In genomic region chr1:109484519-109484975, GRCh38 we compare ENCODE assay signal across 8 cellular contexts. TPM values are rescaled to one million over a fixed set of nuclear protein-coding genes. Genes with fewer than 3 reads are reported as not detected.
A peak's percentile ranks its signal among the peaks of the same experiment; 100 is the strongest.
DNase-seq lines count a peak whose midpoint lies in the region; ATAC-seq and TF ChIP-seq lines count a peak whose summit lies in the region.

No MANE protein-coding gene starts in this region.

- no peak for ATAC-seq in stimulated activated naive B cell treated with anti-CD40 and anti-IgM and Interleukin-4, amounts not matched to agents 10 μg/mL and 1 μg/mL and 100 μg/mL, for 72 hours (replicated peaks)

- peak overlapping the region; percentile 79 for H3K27ac Mint-ChIP-seq in activated CD4-positive, alpha-beta memory T cell treated with anti-CD3 and anti-CD28 coated beads, Interleukin-2, amount 10 ng/mL, durations not matched to agents 7 days and 5 days
- H3K27ac Mint-ChIP-seq in stimulated activated naive B cell treated with anti-CD40 and anti-IgM and Interleukin-4, amounts not matched to agents 10 μg/mL and 1 μg/mL and 100 μg/mL, for 72 hours: peak overlapping the region; percentile 96

- DNase-seq in NCI-H146 (lab: John Stamatoyannopoulos, UW) (peak; percentile 59), NCI-H146 treated with DMSO at 0.1 percent for 48 hours (lab: John Stamatoyannopoulos, UW; ENCODE audit: unreplicated experiment) (no peak), hepatocyte (ENCODE audit: low spot score) (no peak), medulla oblongata (ENCODE audit: extremely low spot score) (no peak), iPS-NIHi11 (ENCODE audit: low spot score) (no peak)
- DNase-seq in activated CD4-positive, alpha-beta memory T cell treated with anti-CD3 and anti-CD28 coated beads, Interleukin-2, amount 10 ng/mL, durations not matched to agents 7 days and 5 days: no peak
- DNase-seq in stimulated activated naive B cell treated with anti-CD40 and anti-IgM and Interleukin-4, amounts not matched to agents 10 μg/mL and 1 μg/mL and 100 μg/mL, for 72 hours: no peak
- DNase-seq in stimulated activated naive CD4-positive, alpha-beta T cell (lab: John Stamatoyannopoulos, UW): no peak

- peak overlapping the region; percentile 96 for H3K4me3 ChIP-seq in hepatocyte

- H3K27ac ChIP-seq in hepatocyte: peak overlapping the region; percentile 99

- H3K4me2 ChIP-seq in hepatocyte: peak overlapping the region; percentile 98

- H3K9me3 ChIP-seq in hepatocyte (ENCODE audit: low read depth): no peaks in the 10 kb centered on the region

- H2AFZ ChIP-seq in hepatocyte: peak overlapping the region; percentile 94

- H3K79me2 ChIP-seq in hepatocyte: peaks cover 10% of the 10 kb centered on the region

- WGBS in hepatocyte (ENCODE audit: low lambda C conversion rate, missing lambda C conversion rate): 12% methylated on average over 15 of the region's 15 CpGs

- CTCF ChIA-PET in activated CD4-positive, alpha-beta memory T cell treated with anti-CD3 and anti-CD28 coated beads, Interleukin-2, amount 10 ng/mL, durations not matched to agents 7 days and 5 days (lab: Charles Lee): interaction anchor here (0.6 to 25.9 kb wide), 6 partner anchors 9 to 64 kb away, joined by 3 to 779 read pairs (median 4); partner anchors contain the start of genes CYB561D1, GNAI3 and GPR61

- H3K9me2 ChIP-seq in hepatocyte (replicated peaks; ENCODE audit: insufficient read depth): no peaks in the 10 kb centered on the region

- peaks cover 34% of the 10 kb centered on the region for H3K4me1 Mint-ChIP-seq in activated CD4-positive, alpha-beta memory T cell treated with anti-CD3 and anti-CD28 coated beads, Interleukin-2, amount 10 ng/mL, durations not matched to agents 7 days and 5 days
- H3K4me1 Mint-ChIP-seq in stimulated activated naive B cell treated with anti-CD40 and anti-IgM and Interleukin-4, amounts not matched to agents 10 μg/mL and 1 μg/mL and 100 μg/mL, for 72 hours: peaks cover 15 to 27% of the 10 kb centered on the region in 2 donors

- H3K27me3 ChIP-seq in hepatocyte: peaks cover 16% of the 10 kb centered on the region

- H3K4me3 Mint-ChIP-seq in activated CD4-positive, alpha-beta memory T cell treated with anti-CD3 and anti-CD28 coated beads, Interleukin-2, amount 10 ng/mL, durations not matched to agents 7 days and 5 days: peak overlapping the region; percentile 93
- H3K4me3 Mint-ChIP-seq in stimulated activated naive B cell treated with anti-CD40 and anti-IgM and Interleukin-4, amounts not matched to agents 10 μg/mL and 1 μg/mL and 100 μg/mL, for 72 hours: peak overlapping the region; percentile 97 to 99

- peaks cover 15% of the 10 kb centered on the region for H3K4me1 ChIP-seq in hepatocyte (ENCODE audit: insufficient read depth)

- H4K20me1 ChIP-seq in hepatocyte (ENCODE audit: insufficient read depth, poor library complexity, severe bottlenecking): no peaks in the 10 kb centered on the region

- H3K27me3 Mint-ChIP-seq in activated CD4-positive, alpha-beta memory T cell treated with anti-CD3 and anti-CD28 coated beads, Interleukin-2, amount 10 ng/mL, durations not matched to agents 7 days and 5 days: peaks cover 11% of the 10 kb centered on the region
- peaks cover 16 to 17% of the 10 kb centered on the region in 2 donors for H3K27me3 Mint-ChIP-seq in stimulated activated naive B cell treated with anti-CD40 and anti-IgM and Interleukin-4, amounts not matched to agents 10 μg/mL and 1 μg/mL and 100 μg/mL, for 72 hours

- H3K9me3 Mint-ChIP-seq in activated CD4-positive, alpha-beta memory T cell treated with anti-CD3 and anti-CD28 coated beads, Interleukin-2, amount 10 ng/mL, durations not matched to agents 7 days and 5 days: no peaks in the 10 kb centered on the region
- no peaks in the 10 kb centered on the region for H3K9me3 Mint-ChIP-seq in stimulated activated naive B cell treated with anti-CD40 and anti-IgM and Interleukin-4, amounts not matched to agents 10 μg/mL and 1 μg/mL and 100 μg/mL, for 72 hours

- POLR2A ChIA-PET in activated CD4-positive, alpha-beta memory T cell treated with anti-CD3 and anti-CD28 coated beads, Interleukin-2, amount 10 ng/mL, durations not matched to agents 7 days and 5 days (lab: Charles Lee): interaction anchor here (0.6 to 6.4 kb wide), 16 partner anchors 10 to 550 kb away, joined by 3 to 78 read pairs (median 6); partner anchors contain the start of genes AMIGO1, AMPD2, CELSR2 and CYB561D1

- peaks cover 2% of the 10 kb centered on the region for H3K36me3 Mint-ChIP-seq in activated CD4-positive, alpha-beta memory T cell treated with anti-CD3 and anti-CD28 coated beads, Interleukin-2, amount 10 ng/mL, durations not matched to agents 7 days and 5 days (ENCODE audit: low read depth)
- H3K36me3 Mint-ChIP-seq in stimulated activated naive B cell treated with anti-CD40 and anti-IgM and Interleukin-4, amounts not matched to agents 10 μg/mL and 1 μg/mL and 100 μg/mL, for 72 hours: peaks cover 16 to 30% of the 10 kb centered on the region in 2 donors

- no peak for TF ChIP-seq CTCF in hepatocyte (IDR thresholded peaks at IDR 0.05; ENCODE audit: poor library complexity)

- H3K36me3 ChIP-seq in hepatocyte (replicated peaks; ENCODE audit: insufficient read depth, low read depth): no peaks in the 10 kb centered on the region

RNA-seq across cellular contexts. Expression of gene ATXN7L2, which starts 0.8 kb away (rescaled TPM):
- 1 to 10 TPM; 7.0 to 7.6 TPM for total RNA-seq in activated CD4-positive, alpha-beta memory T cell treated with anti-CD3 and anti-CD28 coated beads, Interleukin-2, amount 10 ng/mL, durations not matched to agents 7 days and 5 days
- 5.1 and 6.6 TPM in 2 replicates for total RNA-seq in hepatocyte
- polyA plus RNA-seq in hepatocyte: 5.3 and 9.3 TPM in 2 replicates

RNA-seq across cellular contexts. Expression of gene CYB561D1, which starts 9.3 kb away (rescaled TPM):
- 10 to 100 TPM; 19.5 to 21.4 TPM for total RNA-seq in activated CD4-positive, alpha-beta memory T cell treated with anti-CD3 and anti-CD28 coated beads, Interleukin-2, amount 10 ng/mL, durations not matched to agents 7 days and 5 days
- 6.0 and 6.5 TPM in 2 replicates for total RNA-seq in hepatocyte
- polyA plus RNA-seq in hepatocyte: 4.8 and 5.2 TPM in 2 replicates

RNA-seq across cellular contexts. Expression of gene SYPL2, which starts 18.2 kb away (rescaled TPM):
- total RNA-seq in activated CD4-positive, alpha-beta memory T cell treated with anti-CD3 and anti-CD28 coated beads, Interleukin-2, amount 10 ng/mL, durations not matched to agents 7 days and 5 days: not detected
- 2.0 and 2.1 TPM in 2 replicates for total RNA-seq in hepatocyte
- 3.0 TPM in 2 replicates for polyA plus RNA-seq in hepatocyte

RNA-seq across cellular contexts. Expression of gene AMIGO1, which starts 25.0 kb away (rescaled TPM):
- total RNA-seq in activated CD4-positive, alpha-beta memory T cell treated with anti-CD3 and anti-CD28 coated beads, Interleukin-2, amount 10 ng/mL, durations not matched to agents 7 days and 5 days: 1 to 10 TPM; 1.2 to 1.3 TPM
- total RNA-seq in hepatocyte: 4.1 and 4.4 TPM in 2 replicates
- polyA plus RNA-seq in hepatocyte: 2.0 and 2.6 TPM in 2 replicates

RNA-seq across cellular contexts. Expression of gene GPR61, which starts 55.1 kb away (rescaled TPM):
- total RNA-seq in activated CD4-positive, alpha-beta memory T cell treated with anti-CD3 and anti-CD28 coated beads, Interleukin-2, amount 10 ng/mL, durations not matched to agents 7 days and 5 days: under 1 TPM in 1 of 2 experiments, not detected in 1; 0.53 TPM
- total RNA-seq in hepatocyte: 0.50 TPM in 1 of 2 replicates, not detected in the other
- polyA plus RNA-seq in hepatocyte: 0.88 and 1.1 TPM in 2 replicates
